ENCODE assay signal across 1 cellular context in genomic region chr2:237732070-237732469, GRCh38.
TF ChIP-seq lines count a peak whose summit lies in the region.

No MANE protein-coding gene starts in this region.

TF ChIP-seq in SK-N-SH, 30 proteins besides CTCF, POLR2A, EP300 and RAD21 (continued from another document):
- no peak for TF ChIP-seq FOXJ3 (CRISPR knock-in tag; IDR thresholded peaks at IDR 0.05)
- TF ChIP-seq NFIC (IDR thresholded peaks at IDR 0.05; ENCODE audit: borderline replicate concordance): no peak
- TF ChIP-seq SIN3A (IDR thresholded peaks at IDR 0.05; ENCODE audit: borderline replicate concordance, low read depth, low read length): no peak
